ENCODE assay signal across 19 cellular contexts in the genomic region with DNA sequence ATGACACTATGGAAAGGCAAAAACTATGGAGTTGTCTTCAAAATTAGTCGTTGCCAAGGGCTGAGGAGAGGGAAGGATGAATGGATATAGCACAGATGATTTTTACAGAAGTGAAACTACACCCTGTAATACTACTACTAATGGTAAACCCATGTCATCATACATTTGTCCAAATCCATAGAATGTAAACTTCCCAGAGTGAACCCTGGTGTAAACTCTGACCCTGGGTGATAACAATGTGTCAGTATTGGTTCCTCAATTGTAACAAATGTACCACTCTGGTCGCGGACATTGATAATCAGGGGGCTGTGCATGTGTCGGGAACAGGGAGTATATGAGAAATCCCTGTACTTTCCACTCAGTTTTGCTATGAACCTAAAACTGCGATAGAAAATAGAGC.
"Had no signal": no experiment of that assay in that cellular context is flagged by ENCODE, and none has a peak within 500 bp of the region (broad histone marks: within the 10 kb centered on the region; RNA-seq: fewer than 3 reads in every experiment).

No MANE protein-coding gene starts in this region.

- DNase-seq: activated CD4-positive, alpha-beta memory T cell treated with anti-CD3 and anti-CD28 coated beads, Interleukin-2, amount 10 ng/mL, durations not matched to agents 7 days and 5 days; activated CD4-positive, alpha-beta T cell treated with anti-CD3 and anti-CD28 coated beads, Interleukin-2, amount 10 ng/mL, durations not matched to agents 24 days and 14 days; activated effector memory CD4-positive, alpha-beta T cell treated with Interleukin-2 at 50 U/mL for 16 hours; activated naive CD4-positive, alpha-beta T cell treated with anti-CD3 and anti-CD28 coated beads for 36 hours; activated naive CD8-positive, alpha-beta T cell treated with anti-CD3 and anti-CD28 coated beads, Interleukin-2, amount 10 ng/mL, durations not matched to agents 7 days and 5 days; activated T-cell treated with anti-CD3 and anti-CD28 coated beads, Interleukin-2, amount 50 U/mL, for 72 hours; amniotic stem cell; effector memory CD4-positive, alpha-beta T cell; foreskin keratinocyte; left lung; naive thymus-derived CD8-positive, alpha-beta T cell; posterior cingulate gyrus; small intestine; stimulated activated CD4-positive, alpha-beta T cell treated with anti-CD3 and anti-CD28 coated beads, Interleukin-2, amount 100 ng/mL, for 24 hours had no signal

- H3K4me3 Mint-ChIP-seq: activated CD4-positive, alpha-beta memory T cell treated with anti-CD3 and anti-CD28 coated beads, Interleukin-2, amount 10 ng/mL, durations not matched to agents 7 days and 5 days; activated CD4-positive, alpha-beta T cell treated with anti-CD3 and anti-CD28 coated beads, Interleukin-2, amount 10 ng/mL, durations not matched to agents 24 days and 14 days; activated naive CD4-positive, alpha-beta T cell treated with anti-CD3 and anti-CD28 coated beads for 36 hours; activated naive CD8-positive, alpha-beta T cell treated with anti-CD3 and anti-CD28 coated beads, Interleukin-2, amount 10 ng/mL, durations not matched to agents 7 days and 5 days; activated T-cell treated with anti-CD3 and anti-CD28 coated beads, Interleukin-2, amount 50 U/mL, for 72 hours; central memory CD8-positive, alpha-beta T cell; naive thymus-derived CD8-positive, alpha-beta T cell; neural progenitor cell; stimulated activated effector memory CD8-positive, alpha-beta T cell treated with anti-CD3 and anti-CD28 coated beads, Interleukin-12 subunit alpha, Interleukin-12 subunit beta, amount 100 ng/mL, for 72 hours; type B pancreatic cell had no signal

- H3K27me3 Mint-ChIP-seq: activated CD4-positive, alpha-beta memory T cell treated with anti-CD3 and anti-CD28 coated beads, Interleukin-2, amount 10 ng/mL, durations not matched to agents 7 days and 5 days; activated CD4-positive, alpha-beta T cell treated with anti-CD3 and anti-CD28 coated beads, Interleukin-2, amount 10 ng/mL, durations not matched to agents 24 days and 14 days; activated naive CD8-positive, alpha-beta T cell treated with anti-CD3 and anti-CD28 coated beads, Interleukin-2, amount 10 ng/mL, durations not matched to agents 7 days and 5 days; central memory CD8-positive, alpha-beta T cell; naive thymus-derived CD8-positive, alpha-beta T cell; type B pancreatic cell had no signal

- H3K27ac Mint-ChIP-seq: activated CD4-positive, alpha-beta memory T cell treated with anti-CD3 and anti-CD28 coated beads, Interleukin-2, amount 10 ng/mL, durations not matched to agents 7 days and 5 days; activated CD4-positive, alpha-beta T cell treated with anti-CD3 and anti-CD28 coated beads, Interleukin-2, amount 10 ng/mL, durations not matched to agents 24 days and 14 days; activated naive CD4-positive, alpha-beta T cell treated with anti-CD3 and anti-CD28 coated beads for 36 hours; activated naive CD8-positive, alpha-beta T cell treated with anti-CD3 and anti-CD28 coated beads, Interleukin-2, amount 10 ng/mL, durations not matched to agents 7 days and 5 days; activated T-cell treated with anti-CD3 and anti-CD28 coated beads, Interleukin-2, amount 50 U/mL, for 72 hours; naive thymus-derived CD8-positive, alpha-beta T cell; neural progenitor cell; stimulated activated effector memory CD8-positive, alpha-beta T cell treated with anti-CD3 and anti-CD28 coated beads, Interleukin-12 subunit alpha, Interleukin-12 subunit beta, amount 100 ng/mL, for 72 hours; type B pancreatic cell had no signal

- ATAC-seq: foreskin keratinocyte; left lung; naive thymus-derived CD8-positive, alpha-beta T cell; sciatic nerve; stimulated activated effector memory CD8-positive, alpha-beta T cell treated with anti-CD3 and anti-CD28 coated beads, Interleukin-12 subunit alpha, Interleukin-12 subunit beta, amount 100 ng/mL, for 72 hours had no signal

- H3K9me3 Mint-ChIP-seq: activated CD4-positive, alpha-beta memory T cell treated with anti-CD3 and anti-CD28 coated beads, Interleukin-2, amount 10 ng/mL, durations not matched to agents 7 days and 5 days; activated CD4-positive, alpha-beta T cell treated with anti-CD3 and anti-CD28 coated beads, Interleukin-2, amount 10 ng/mL, durations not matched to agents 24 days and 14 days; activated naive CD4-positive, alpha-beta T cell treated with anti-CD3 and anti-CD28 coated beads for 36 hours; activated naive CD8-positive, alpha-beta T cell treated with anti-CD3 and anti-CD28 coated beads, Interleukin-2, amount 10 ng/mL, durations not matched to agents 7 days and 5 days; activated T-cell treated with anti-CD3 and anti-CD28 coated beads, Interleukin-2, amount 50 U/mL, for 72 hours; central memory CD8-positive, alpha-beta T cell; neural progenitor cell; stimulated activated effector memory CD8-positive, alpha-beta T cell treated with anti-CD3 and anti-CD28 coated beads, Interleukin-12 subunit alpha, Interleukin-12 subunit beta, amount 100 ng/mL, for 72 hours had no signal
